ENCODE assay signal across 6 cellular contexts in the genomic region with DNA sequence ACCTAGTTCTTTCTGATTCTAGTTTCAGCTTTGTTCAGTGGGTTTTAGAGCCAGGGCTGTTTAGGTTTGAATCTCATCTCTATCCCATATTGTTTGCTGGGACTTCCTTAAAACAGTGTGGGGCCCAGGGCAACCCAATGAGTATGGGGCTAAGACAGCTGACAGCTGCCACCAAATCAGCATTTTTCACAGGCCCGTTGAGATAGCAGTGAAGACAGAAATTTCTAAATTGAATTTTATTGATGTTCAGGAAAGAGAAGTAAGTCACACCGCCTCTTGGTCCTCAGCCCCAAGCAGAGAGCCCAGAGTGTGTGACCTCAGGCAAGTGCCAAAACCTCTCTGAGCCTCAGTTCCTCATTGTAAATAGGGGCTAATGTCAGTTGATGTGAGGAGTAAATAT.
DNase-seq lines count a peak whose midpoint lies in the region; ATAC-seq and TF ChIP-seq lines count a peak whose summit lies in the region.
"Not testable (repeated sequence)": the region's sequence is repeated elsewhere in the genome, so short reads cannot be mapped to it uniquely, and the experiment has no call there.

No MANE protein-coding gene starts in this region.

- H3K9me3 ChIP-seq in SJCRH30 (replicated peaks): not testable (repeated sequence)

- peak overlapping the region; percentile 49 to 53 for H3K4me3 Mint-ChIP-seq in CD14-positive monocyte
- H3K4me3 Mint-ChIP-seq in activated B cell treated with CpG ODN at 0.5 μM for 24 hours: not testable (repeated sequence)

- not testable (repeated sequence) for ATAC-seq in activated B cell treated with CpG ODN at 0.5 μM for 24 hours (ENCODE audit: low read depth)

- peaks cover 53% of the 10 kb centered on the region for H3K4me1 Mint-ChIP-seq in CD14-positive monocyte
- peaks cover 14% of the 10 kb centered on the region for H3K4me1 Mint-ChIP-seq in activated B cell treated with CpG ODN at 0.5 μM for 24 hours

- H3K36me3 Mint-ChIP-seq in CD14-positive monocyte; activated B cell treated with CpG ODN at 0.5 μM for 24 hours (ENCODE audit: low read depth): not testable (repeated sequence)

- H3K9me3 Mint-ChIP-seq in CD14-positive monocyte, activated B cell treated with CpG ODN at 0.5 μM for 24 hours: not testable (repeated sequence)

- POLR2A ChIA-PET in activated B cell treated with CpG ODN at 0.5 μM for 24 hours (lab: Charles Lee): not testable (repeated sequence)

- H3K27ac Mint-ChIP-seq in CD14-positive monocyte: peak overlapping the region; percentile 86 to 92 (median 89)
- H3K27ac Mint-ChIP-seq in activated B cell treated with CpG ODN at 0.5 μM for 24 hours: peak overlapping the region; percentile 35

- H3K4me3 ChIP-seq in SJCRH30: not testable (repeated sequence)

- intact Hi-C loops in CD14-positive monocyte (cut with micrococcal nuclease): not testable (repeated sequence)
- intact Hi-C loops in activated B cell treated with CpG ODN at 0.5 μM for 24 hours (cut with micrococcal nuclease): loop anchor here (10.0 kb wide), 1 partner anchor 66 kb away; no protein-coding TSS in a partner anchor

- not testable (repeated sequence) for H3K27me3 ChIP-seq in SJCRH30

- CTCF ChIA-PET in activated B cell treated with CpG ODN at 0.5 μM for 24 hours (lab: Charles Lee): not testable (repeated sequence)

- not testable (repeated sequence) for TF ChIP-seq CTCF in CD14-positive monocyte (IDR thresholded peaks at IDR 0.05); activated B cell treated with CpG ODN at 0.5 μM for 24 hours (IDR thresholded peaks at IDR 0.05)

- not testable (repeated sequence) for H3K27me3 Mint-ChIP-seq in CD14-positive monocyte (ENCODE audit: low read depth in 3 of 3); activated B cell treated with CpG ODN at 0.5 μM for 24 hours

- H3K27ac ChIP-seq in SJCRH30: not testable (repeated sequence)

- H3K4me1 ChIP-seq in SJCRH30: not testable (repeated sequence)

- not testable (repeated sequence) for H3K36me3 ChIP-seq in SJCRH30

- DNase-seq in CD14-positive monocyte (ENCODE audit: low spot score) (peak; percentile 55), GDM1 (lab: John Stamatoyannopoulos, UW) (peak; percentile 9), Kasumi-1 (lab: John Stamatoyannopoulos, UW) (peak; percentile 28 to 39), NOMO-1 treated with DMSO at 0.1 percent for 48 hours (lab: John Stamatoyannopoulos, UW; ENCODE audit: unreplicated experiment) (peak; percentile 46), SJCRH30 (peak; percentile 4 to 15)
- not testable (repeated sequence) for DNase-seq in activated B cell treated with CpG ODN at 0.5 μM for 24 hours
